1 cellular context compared by ENCODE assay signal in genomic region chr11:95089620-95090542, GRCh38.
TF ChIP-seq lines count a peak whose summit lies in the region.

ENDOD1 (plus strand) TSS chr11:95089846; CDS start chr11:95089928, 82 bp downstream.

TF ChIP-seq in HepG2, 621 proteins besides CTCF, POLR2A, EP300 and RAD21 (continued from another document and continues in another):
- TF ChIP-seq CREB3 (CRISPR knock-in tag; IDR thresholded peaks at IDR 0.05) (0 out of 2 replicates have a peak, but pooled peaks have one; percentile 66), RCOR2 (CRISPR knock-in tag; IDR thresholded peaks at IDR 0.05) (no peak), HNRNPUL1 (IDR thresholded peaks at IDR 0.05; ENCODE audit: low read depth, low read length) (no peak), KLF9 (CRISPR knock-in tag; IDR thresholded peaks at IDR 0.05; ENCODE audit: low read depth) (no peak), GATA4 (IDR thresholded peaks at IDR 0.05; ENCODE audit: borderline replicate concordance, low read depth) (no peak), NFE2 (CRISPR knock-in tag; IDR thresholded peaks at IDR 0.05) (no peak), ZNF138 (CRISPR knock-in tag; IDR thresholded peaks at IDR 0.05; ENCODE audit: low read depth) (no peak), ZNF556 (CRISPR knock-in tag; IDR thresholded peaks at IDR 0.05; ENCODE audit: borderline replicate concordance) (peak; percentile 66; the same call in 1 of the 2 replicates), DDIT3 (CRISPR knock-in tag; IDR thresholded peaks at IDR 0.05) (no peak), ZSCAN12 (CRISPR knock-in tag; IDR thresholded peaks at IDR 0.05) (no peak), ZNF704 (CRISPR knock-in tag; IDR thresholded peaks at IDR 0.05; ENCODE audit: borderline replicate concordance) (no peak), PCBP2 (optimal IDR thresholded peaks at IDR 0.05; ENCODE audit: low read depth, low read length, poor library complexity, severe bottlenecking) (no peak), SIN3B (IDR thresholded peaks at IDR 0.05; ENCODE audit: low read length) (no peak), ZNF709 (CRISPR knock-in tag; IDR thresholded peaks at IDR 0.05) (0 out of 2 replicates have a peak, but pooled peaks have one; percentile 39), ZNF281 (CRISPR knock-in tag; IDR thresholded peaks at IDR 0.05; ENCODE audit: borderline replicate concordance) (no peak), FOXP1 (IDR thresholded peaks at IDR 0.05) (no peak), FOXP1 (CRISPR knock-in tag; IDR thresholded peaks at IDR 0.05) (no peak), TEF (CRISPR knock-in tag; IDR thresholded peaks at IDR 0.05) (0 out of 2 replicates have a peak, but pooled peaks have one; percentile 21), ZNF776 (CRISPR knock-in tag; IDR thresholded peaks at IDR 0.05) (peak; percentile 34; the same call in 1 of the 2 replicates), JUN (CRISPR knock-in tag; IDR thresholded peaks at IDR 0.05) (0 out of 2 replicates have a peak, but pooled peaks have one; percentile 32), ELK4 (CRISPR knock-in tag; IDR thresholded peaks at IDR 0.05; ENCODE audit: borderline replicate concordance) (no peak), SOX13 (IDR thresholded peaks at IDR 0.05) (no peak), SOX13 (CRISPR knock-in tag; conservative IDR thresholded peaks at IDR 0.05 in 1 of 2, IDR thresholded peaks at IDR 0.05 in 1 of 2) (no peak), ZNF17 (CRISPR knock-in tag; IDR thresholded peaks at IDR 0.05) (no peak), MED8 (CRISPR knock-in tag; IDR thresholded peaks at IDR 0.05; ENCODE audit: insufficient replicate concordance) (no peak), ZNF547 (CRISPR knock-in tag; IDR thresholded peaks at IDR 0.05) (peak; percentile 54; the same call in 1 of the 2 replicates), SIX1 (CRISPR knock-in tag; IDR thresholded peaks at IDR 0.05; ENCODE audit: borderline replicate concordance) (no peak), CREBL2 (CRISPR knock-in tag; IDR thresholded peaks at IDR 0.05; ENCODE audit: borderline replicate concordance) (no peak), ZNF260 (CRISPR knock-in tag; IDR thresholded peaks at IDR 0.05; ENCODE audit: borderline replicate concordance, low read depth) (no peak), SAP130 (CRISPR knock-in tag; IDR thresholded peaks at IDR 0.05; ENCODE audit: low read depth) (peak; percentile 24; the same call in 1 of the 2 replicates), ONECUT2 (CRISPR knock-in tag; IDR thresholded peaks at IDR 0.05) (no peak), ELF3 (CRISPR knock-in tag; IDR thresholded peaks at IDR 0.05) (no peak), ZNF616 (CRISPR knock-in tag; IDR thresholded peaks at IDR 0.05; ENCODE audit: low read depth) (no peak), CERS6 (CRISPR knock-in tag; IDR thresholded peaks at IDR 0.05) (no peak), EEA1 (CRISPR knock-in tag; IDR thresholded peaks at IDR 0.05; ENCODE audit: borderline replicate concordance) (no peak), ZFP82 (CRISPR knock-in tag; IDR thresholded peaks at IDR 0.05; ENCODE audit: borderline replicate concordance) (no peak), TMF1 (CRISPR knock-in tag; IDR thresholded peaks at IDR 0.05; ENCODE audit: low read depth) (0 out of 2 replicates have a peak, but pooled peaks have one; percentile 37), TAF1 (CRISPR knock-in tag; IDR thresholded peaks at IDR 0.05) (peak; percentile 61; the same call in 1 of the 2 replicates), SNRNP70 (IDR thresholded peaks at IDR 0.05; ENCODE audit: low read depth, low read length) (no peak), ZIK1 (CRISPR knock-in tag; IDR thresholded peaks at IDR 0.05; ENCODE audit: borderline replicate concordance, low read depth) (peak; percentile 70; the same call in 1 of the 2 replicates), GMEB2 (CRISPR knock-in tag; IDR thresholded peaks at IDR 0.05; ENCODE audit: low read depth) (no peak), ISL2 (CRISPR knock-in tag; IDR thresholded peaks at IDR 0.05) (0 out of 2 replicates have a peak, but pooled peaks have one; percentile 37), TCF7L2 (IDR thresholded peaks at IDR 0.05; ENCODE audit: low read depth, low read length) (no peak), ZSCAN5A (CRISPR knock-in tag; IDR thresholded peaks at IDR 0.05; ENCODE audit: borderline replicate concordance) (no peak), ZSCAN29 (CRISPR knock-in tag; conservative IDR thresholded peaks at IDR 0.05) (0 out of 2 replicates have a peak, but pooled peaks have one; percentile 33), KAT8 (CRISPR knock-in tag; IDR thresholded peaks at IDR 0.05) (no peak), YY1 (IDR thresholded peaks at IDR 0.05; ENCODE audit: insufficient read depth, insufficient replicate concordance, low read depth, low read length) (peak; percentile 86), SP5 (CRISPR knock-in tag; IDR thresholded peaks at IDR 0.05; ENCODE audit: borderline replicate concordance, low read depth) (no peak), UBTF (CRISPR knock-in tag; IDR thresholded peaks at IDR 0.05) (peak; percentile 82)
